Comparison of ENCODE assay signal across 7 cellular contexts in genomic region chr17:2052238-2052559, GRCh38. TPM values are rescaled to one million over a fixed set of nuclear protein-coding genes. Genes with fewer than 3 reads are reported as not detected.
DNase-seq lines count a peak whose midpoint lies in the region; ATAC-seq and TF ChIP-seq lines count a peak whose summit lies in the region.
"Not testable (repeated sequence)": the region's sequence is repeated elsewhere in the genome, so short reads cannot be mapped to it uniquely, and the experiment has no call there.
"Had no signal": no experiment of that assay in that cellular context is flagged by ENCODE, and none has a peak within 500 bp of the region (broad histone marks: within the 10 kb centered on the region; RNA-seq: fewer than 3 reads in every experiment).

No MANE protein-coding gene starts in this region.

- H3K27me3 ChIP-seq in CD4-positive, CD25-positive, alpha-beta regulatory T cell (ENCODE audit: control insufficient read depth, insufficient read depth, low read length): not testable (repeated sequence)

- peaks cover 77% of the 10 kb centered on the region for H3K4me1 ChIP-seq in CD4-positive, CD25-positive, alpha-beta regulatory T cell (ENCODE audit: control insufficient read depth, insufficient read depth, low read length, poor library complexity, severe bottlenecking)

- not testable (repeated sequence) for H3K27ac Mint-ChIP-seq in CD4-positive, CD25-positive, alpha-beta regulatory T cell; mesothelial cell of epicardium
- peak overlapping the region in 2 of 3 donors; percentile 84 to 90 for H3K27ac Mint-ChIP-seq in IgD-negative memory B cell
- H3K27ac Mint-ChIP-seq in activated CD8-positive, alpha-beta T cell treated with anti-CD3 and anti-CD28 coated beads, Interleukin-2, amount 10 ng/mL, durations not matched to agents 7 days and 5 days: peak overlapping the region; percentile 6
- peak overlapping the region; percentile 44 for H3K27ac Mint-ChIP-seq in activated naive CD8-positive, alpha-beta T cell treated with anti-CD3 and anti-CD28 coated beads, Interleukin-2, amount 10 ng/mL, durations not matched to agents 7 days and 5 days
- H3K27ac Mint-ChIP-seq in osteocyte (ENCODE audit: unreplicated experiment): peak overlapping the region; percentile 25

- not testable (repeated sequence) for H3K36me3 ChIP-seq in CD4-positive, CD25-positive, alpha-beta regulatory T cell (ENCODE audit: control insufficient read depth, insufficient read depth, low read length)

- not testable (repeated sequence) for DNase-seq in CD4-positive, CD25-positive, alpha-beta regulatory T cell; activated CD8-positive, alpha-beta T cell treated with anti-CD3 and anti-CD28 coated beads, Interleukin-2, amount 10 ng/mL, durations not matched to agents 7 days and 5 days; activated naive CD8-positive, alpha-beta T cell treated with anti-CD3 and anti-CD28 coated beads, Interleukin-2, amount 10 ng/mL, durations not matched to agents 7 days and 5 days; mesothelial cell of epicardium (ENCODE audit: low spot score in 2 of 2, unreplicated experiment in 2 of 2); osteocyte (ENCODE audit: extremely low spot score, unreplicated experiment)

- not testable (repeated sequence) for H3K9me3 Mint-ChIP-seq in CD4-positive, CD25-positive, alpha-beta regulatory T cell; IgD-negative memory B cell; activated CD8-positive, alpha-beta T cell treated with anti-CD3 and anti-CD28 coated beads, Interleukin-2, amount 10 ng/mL, durations not matched to agents 7 days and 5 days (ENCODE audit: insufficient read depth); activated naive CD8-positive, alpha-beta T cell treated with anti-CD3 and anti-CD28 coated beads, Interleukin-2, amount 10 ng/mL, durations not matched to agents 7 days and 5 days; mesothelial cell of epicardium; osteocyte (ENCODE audit: unreplicated experiment)

- CTCF ChIA-PET in activated CD8-positive, alpha-beta T cell treated with anti-CD3 and anti-CD28 coated beads, Interleukin-2, amount 10 ng/mL, durations not matched to agents 7 days and 5 days (lab: Charles Lee): interaction anchor here (1.2 kb wide), 2 partner anchors 193 to 229 kb away, joined by 5 read pairs; no protein-coding TSS in a partner anchor

- H3K36me3 Mint-ChIP-seq in CD4-positive, CD25-positive, alpha-beta regulatory T cell; IgD-negative memory B cell; activated CD8-positive, alpha-beta T cell treated with anti-CD3 and anti-CD28 coated beads, Interleukin-2, amount 10 ng/mL, durations not matched to agents 7 days and 5 days (ENCODE audit: low read depth); activated naive CD8-positive, alpha-beta T cell treated with anti-CD3 and anti-CD28 coated beads, Interleukin-2, amount 10 ng/mL, durations not matched to agents 7 days and 5 days; mesothelial cell of epicardium; osteocyte (ENCODE audit: unreplicated experiment): not testable (repeated sequence)

- POLR2A ChIA-PET in activated CD8-positive, alpha-beta T cell treated with anti-CD3 and anti-CD28 coated beads, Interleukin-2, amount 10 ng/mL, durations not matched to agents 7 days and 5 days (lab: Charles Lee): interaction anchor here (0.6 to 0.7 kb wide), 2 partner anchors 151 to 208 kb away, joined by 3 read pairs; no protein-coding TSS in a partner anchor
- POLR2A ChIA-PET in activated naive CD8-positive, alpha-beta T cell treated with anti-CD3 and anti-CD28 coated beads, Interleukin-2, amount 10 ng/mL, durations not matched to agents 7 days and 5 days (lab: Charles Lee): interaction anchor here (0.6 kb wide), 1 partner anchor 341 kb away, joined by 3 read pairs; no protein-coding TSS in a partner anchor

- ATAC-seq in CD4-positive, CD25-positive, alpha-beta regulatory T cell (ENCODE audit: low read depth in 2 of 2); activated CD8-positive, alpha-beta T cell treated with anti-CD3 and anti-CD28 coated beads, Interleukin-2, amount 10 ng/mL, durations not matched to agents 7 days and 5 days; activated naive CD8-positive, alpha-beta T cell treated with anti-CD3 and anti-CD28 coated beads, Interleukin-2, amount 10 ng/mL, durations not matched to agents 7 days and 5 days (ENCODE audit: low read depth): not testable (repeated sequence)

- not testable (repeated sequence) for H3K27ac ChIP-seq in CD4-positive, CD25-positive, alpha-beta regulatory T cell (ENCODE audit: insufficient read depth, low read length, poor library complexity, severe bottlenecking)

- TF ChIP-seq CTCF in mesothelial cell of epicardium (IDR thresholded peaks at IDR 0.05; ENCODE audit: unreplicated experiment); osteocyte (IDR thresholded peaks at IDR 0.05): not testable (repeated sequence)

- not testable (repeated sequence) for H3K4me3 ChIP-seq in CD4-positive, CD25-positive, alpha-beta regulatory T cell (ENCODE audit: low read depth, low read length)

- H3K4me3 Mint-ChIP-seq in CD4-positive, CD25-positive, alpha-beta regulatory T cell: peak overlapping the region; percentile 59 to 83 (median 74)
- peak overlapping the region in 3 of 4 donors; percentile 10 to 68 (median 41) for H3K4me3 Mint-ChIP-seq in IgD-negative memory B cell
- peak overlapping the region; percentile 10 for H3K4me3 Mint-ChIP-seq in activated CD8-positive, alpha-beta T cell treated with anti-CD3 and anti-CD28 coated beads, Interleukin-2, amount 10 ng/mL, durations not matched to agents 7 days and 5 days
- H3K4me3 Mint-ChIP-seq in activated naive CD8-positive, alpha-beta T cell treated with anti-CD3 and anti-CD28 coated beads, Interleukin-2, amount 10 ng/mL, durations not matched to agents 7 days and 5 days: peak overlapping the region; percentile 34
- peak overlapping the region; percentile 51 for H3K4me3 Mint-ChIP-seq in mesothelial cell of epicardium
- peak overlapping the region; percentile 26 for H3K4me3 Mint-ChIP-seq in osteocyte (ENCODE audit: unreplicated experiment)

- peaks cover 23% of the 10 kb centered on the region for H3K27me3 Mint-ChIP-seq in CD4-positive, CD25-positive, alpha-beta regulatory T cell
- H3K27me3 Mint-ChIP-seq in IgD-negative memory B cell (peaks cover 12% of the 10 kb centered on the region), mesothelial cell of epicardium (ENCODE audit: low read depth) (peaks cover 35% of the 10 kb centered on the region)
- peaks cover 14% of the 10 kb centered on the region for H3K27me3 Mint-ChIP-seq in activated CD8-positive, alpha-beta T cell treated with anti-CD3 and anti-CD28 coated beads, Interleukin-2, amount 10 ng/mL, durations not matched to agents 7 days and 5 days (ENCODE audit: low read depth)
- peaks cover 18% of the 10 kb centered on the region for H3K27me3 Mint-ChIP-seq in activated naive CD8-positive, alpha-beta T cell treated with anti-CD3 and anti-CD28 coated beads, Interleukin-2, amount 10 ng/mL, durations not matched to agents 7 days and 5 days
- not testable (repeated sequence) for H3K27me3 Mint-ChIP-seq in osteocyte (ENCODE audit: unreplicated experiment)

- not testable (repeated sequence) for H3K9me3 ChIP-seq in CD4-positive, CD25-positive, alpha-beta regulatory T cell (ENCODE audit: control insufficient read depth in 2 of 2, low read length in 2 of 2)

- peaks cover 0 to 38% (median 16%) of the 10 kb centered on the region in 4 donors for H3K4me1 Mint-ChIP-seq in CD4-positive, CD25-positive, alpha-beta regulatory T cell
- H3K4me1 Mint-ChIP-seq in IgD-negative memory B cell: not testable (repeated sequence)
- peaks cover 30% of the 10 kb centered on the region for H3K4me1 Mint-ChIP-seq in activated CD8-positive, alpha-beta T cell treated with anti-CD3 and anti-CD28 coated beads, Interleukin-2, amount 10 ng/mL, durations not matched to agents 7 days and 5 days (ENCODE audit: low read depth)
- peaks cover 18% of the 10 kb centered on the region for H3K4me1 Mint-ChIP-seq in activated naive CD8-positive, alpha-beta T cell treated with anti-CD3 and anti-CD28 coated beads, Interleukin-2, amount 10 ng/mL, durations not matched to agents 7 days and 5 days
- H3K4me1 Mint-ChIP-seq in mesothelial cell of epicardium: peaks cover 23% of the 10 kb centered on the region
- peaks cover 25% of the 10 kb centered on the region for H3K4me1 Mint-ChIP-seq in osteocyte (ENCODE audit: unreplicated experiment)

RNA-seq across cellular contexts. Expression of gene HIC1, which starts 2.7 kb away (rescaled TPM):
- total RNA-seq in CD4-positive, CD25-positive, alpha-beta regulatory T cell: 1.3 TPM
- under 1 TPM in 3 of 4 donors, not detected in 1; 0.14 to 0.75 (median 0.54) TPM for polyA plus RNA-seq in CD4-positive, CD25-positive, alpha-beta regulatory T cell
- polyA plus RNA-seq in IgD-negative memory B cell: 0.88 TPM
- total RNA-seq in activated CD8-positive, alpha-beta T cell treated with anti-CD3 and anti-CD28 coated beads, Interleukin-2, amount 10 ng/mL, durations not matched to agents 7 days and 5 days: 10 to 100 TPM; 66.8 to 70.8 TPM
- 10 to 100 TPM; 62.1 to 64.3 TPM for total RNA-seq in activated naive CD8-positive, alpha-beta T cell treated with anti-CD3 and anti-CD28 coated beads, Interleukin-2, amount 10 ng/mL, durations not matched to agents 7 days and 5 days
- 97.9 to 99.3 TPM (median 98.9 TPM) in 3 replicates for total RNA-seq in mesothelial cell of epicardium
- 3.3 and 3.7 TPM in 2 replicates for total RNA-seq in osteocyte

RNA-seq across cellular contexts. Expression of gene OVCA2, which starts 10.4 kb away (rescaled TPM):
- total RNA-seq in CD4-positive, CD25-positive, alpha-beta regulatory T cell: 30.8 TPM
- 100 to 1,000 TPM in 1 of 4 donors, 10 to 100 TPM in 3; 64.3 to 106 (median 80.2) TPM for polyA plus RNA-seq in CD4-positive, CD25-positive, alpha-beta regulatory T cell
- polyA plus RNA-seq in IgD-negative memory B cell: 62.5 TPM
- 10 to 100 TPM; 34.9 to 40.1 TPM for total RNA-seq in activated CD8-positive, alpha-beta T cell treated with anti-CD3 and anti-CD28 coated beads, Interleukin-2, amount 10 ng/mL, durations not matched to agents 7 days and 5 days
- 10 to 100 TPM; 32.0 to 35.5 TPM for total RNA-seq in activated naive CD8-positive, alpha-beta T cell treated with anti-CD3 and anti-CD28 coated beads, Interleukin-2, amount 10 ng/mL, durations not matched to agents 7 days and 5 days
- total RNA-seq in mesothelial cell of epicardium (17.3 to 24.8 TPM (median 24.5 TPM) in 3 replicates), osteocyte (33.2 and 35.9 TPM in 2 replicates)

RNA-seq across cellular contexts. Expression of gene DPH1, which starts 22.2 kb away (rescaled TPM):
- total RNA-seq in CD4-positive, CD25-positive, alpha-beta regulatory T cell: 70.0 TPM
- polyA plus RNA-seq in CD4-positive, CD25-positive, alpha-beta regulatory T cell: 10 to 100 TPM; 32.4 to 40.4 (median 36.4) TPM
- polyA plus RNA-seq in IgD-negative memory B cell: 34.4 TPM
- 10 to 100 TPM; 24.6 to 24.7 TPM for total RNA-seq in activated CD8-positive, alpha-beta T cell treated with anti-CD3 and anti-CD28 coated beads, Interleukin-2, amount 10 ng/mL, durations not matched to agents 7 days and 5 days
- total RNA-seq in activated naive CD8-positive, alpha-beta T cell treated with anti-CD3 and anti-CD28 coated beads, Interleukin-2, amount 10 ng/mL, durations not matched to agents 7 days and 5 days: 10 to 100 TPM; 45.7 to 46.4 TPM
- total RNA-seq in mesothelial cell of epicardium (63.8 to 74.5 TPM (median 71.2 TPM) in 3 replicates), osteocyte (57.3 and 59.0 TPM in 2 replicates)

RNA-seq across cellular contexts. Expression of gene RTN4RL1, which starts 27.1 kb away (rescaled TPM):
- 0.35 TPM for total RNA-seq in CD4-positive, CD25-positive, alpha-beta regulatory T cell
- under 1 TPM in 2 of 4 donors, not detected in 2; 0.14 to 0.28 TPM for polyA plus RNA-seq in CD4-positive, CD25-positive, alpha-beta regulatory T cell
- 0.44 TPM for polyA plus RNA-seq in IgD-negative memory B cell
- total RNA-seq in activated CD8-positive, alpha-beta T cell treated with anti-CD3 and anti-CD28 coated beads, Interleukin-2, amount 10 ng/mL, durations not matched to agents 7 days and 5 days: under 1 TPM; 0.10 to 0.18 TPM
- total RNA-seq in activated naive CD8-positive, alpha-beta T cell treated with anti-CD3 and anti-CD28 coated beads, Interleukin-2, amount 10 ng/mL, durations not matched to agents 7 days and 5 days: under 1 TPM; 0.22 to 0.45 TPM
- 0.20 to 0.23 TPM (median 0.22 TPM) in 3 replicates for total RNA-seq in mesothelial cell of epicardium
- 3.7 and 3.8 TPM in 2 replicates for total RNA-seq in osteocyte
- polyA plus RNA-seq: GM23248 had no signal

Comparison
In these comparisons a context has a peak if more than half of its experiments do, and no peak if none do; other contexts are left out.
1. H3K4me3 Mint-ChIP-seq: peak in every context shown above with its lines; median percentile 74 in CD4-positive, CD25-positive, alpha-beta regulatory T cell; 51 in mesothelial cell of epicardium; 41 in IgD-negative memory B cell; 34 in activated naive CD8-positive, alpha-beta T cell treated with anti-CD3 and anti-CD28 coated beads, Interleukin-2, amount 10 ng/mL, durations not matched to agents 7 days and 5 days; 26 in osteocyte; 10 in activated CD8-positive, alpha-beta T cell treated with anti-CD3 and anti-CD28 coated beads, Interleukin-2, amount 10 ng/mL, durations not matched to agents 7 days and 5 days.
2. RNA of gene HIC1, which starts 2.7 kb away (total RNA-seq): 97.9 to 99.3 TPM in mesothelial cell of epicardium, 66.8 to 70.8 TPM in activated CD8-positive, alpha-beta T cell treated with anti-CD3 and anti-CD28 coated beads, Interleukin-2, amount 10 ng/mL, durations not matched to agents 7 days and 5 days and 62.1 to 64.3 TPM in activated naive CD8-positive, alpha-beta T cell treated with anti-CD3 and anti-CD28 coated beads, Interleukin-2, amount 10 ng/mL, durations not matched to agents 7 days and 5 days; 3.3 to 3.7 TPM in osteocyte and 1.3 TPM in CD4-positive, CD25-positive, alpha-beta regulatory T cell (single experiment); every median in the first group is over 10 times any median in the second.